In the genomic region with DNA sequence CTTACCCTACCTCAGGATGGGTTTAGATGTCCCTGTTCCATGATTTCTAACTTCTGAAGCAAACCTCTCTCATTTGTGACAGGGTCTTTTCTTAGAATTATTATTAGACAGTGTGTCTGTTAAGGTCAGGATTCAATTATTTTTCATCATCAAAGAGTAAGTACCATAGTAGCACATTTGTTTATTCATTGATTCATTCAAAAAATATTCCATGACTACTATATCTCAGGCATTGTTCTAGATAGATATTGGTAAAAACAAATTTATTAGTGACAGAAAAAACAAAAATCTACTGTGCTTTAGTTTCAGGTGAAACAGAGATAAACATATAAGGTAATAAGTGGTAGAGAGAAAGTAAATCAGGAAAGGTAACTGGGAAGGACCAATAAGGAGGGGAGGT, we compare ENCODE assay signal across 1 cellular context.
TF ChIP-seq lines count a peak whose summit lies in the region.

No MANE protein-coding gene starts in this region.

TF ChIP-seq in endothelial cell of umbilical vein, 7 proteins besides CTCF, POLR2A, EP300 and RAD21:
- TF ChIP-seq JUN (IDR thresholded peaks at IDR 0.05; ENCODE audit: borderline replicate concordance, insufficient read depth, insufficient read length, low read depth) = no peak
- no peak for TF ChIP-seq MYC (IDR thresholded peaks at IDR 0.05; ENCODE audit: low read depth, low read length)
- TF ChIP-seq, protein P1, sequence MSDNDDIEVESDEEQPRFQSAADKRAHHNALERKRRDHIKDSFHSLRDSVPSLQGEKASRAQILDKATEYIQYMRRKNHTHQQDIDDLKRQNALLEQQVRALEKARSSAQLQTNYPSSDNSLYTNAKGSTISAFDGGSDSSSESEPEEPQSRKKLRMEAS (IDR thresholded peaks at IDR 0.05; ENCODE audit: insufficient read depth, insufficient read length) = no peak
- no peak for TF ChIP-seq EZH2 (IDR thresholded peaks at IDR 0.05; ENCODE audit: borderline replicate concordance, low read depth, low read length, severe bottlenecking)
- no peak for TF ChIP-seq FOS (IDR thresholded peaks at IDR 0.05; ENCODE audit: borderline replicate concordance, insufficient read depth, low read length)
- no peak for TF ChIP-seq POLR2AphosphoS5 (IDR thresholded peaks at IDR 0.05; ENCODE audit: insufficient read depth, low read depth, low read length)
- no peak for TF ChIP-seq GATA2 (IDR thresholded peaks at IDR 0.05; ENCODE audit: insufficient read depth, insufficient read length, low read depth, low read length)
TF ChIP-seq in endothelial cell of umbilical vein: peak in this region for 0.
